Comparison of ENCODE assay signal across 1 cellular context in the genomic region with DNA sequence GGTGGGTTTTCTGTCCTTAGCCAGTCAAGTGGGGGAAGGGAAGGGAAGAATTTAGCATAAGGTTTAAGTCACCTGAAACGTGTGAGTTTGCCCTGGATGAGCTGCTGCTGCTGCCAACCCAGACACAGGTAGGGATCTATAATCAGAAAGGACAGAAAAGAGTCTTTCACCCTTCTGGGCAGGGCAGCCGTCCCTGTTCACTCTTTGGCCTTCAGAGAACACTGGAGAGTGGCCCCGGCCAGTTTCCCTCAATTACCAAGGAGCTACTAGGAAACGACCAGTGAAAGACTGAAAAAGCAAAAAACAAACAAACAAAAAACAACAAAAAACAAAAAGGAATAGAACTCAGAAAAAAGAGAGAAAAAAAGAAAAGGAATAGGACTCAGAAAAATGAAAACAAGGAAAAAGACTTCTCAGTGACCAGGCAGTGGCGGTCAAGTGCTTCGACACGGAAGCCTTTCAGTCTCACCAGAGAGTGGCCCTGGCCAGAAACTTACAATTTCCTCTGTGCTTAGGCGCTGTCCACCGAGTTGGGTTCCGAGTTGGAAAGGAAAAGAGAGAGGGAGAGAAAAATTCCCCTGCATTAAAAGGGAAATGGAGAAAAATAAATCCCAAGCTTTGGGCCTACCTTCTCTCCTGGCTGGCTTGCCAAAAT.
A peak's percentile ranks its signal among the peaks of the same experiment; 100 is the strongest.
TF ChIP-seq lines count a peak whose summit lies in the region.

No MANE protein-coding gene starts in this region.

TF ChIP-seq in GM12878, 131 proteins besides CTCF, POLR2A, EP300 and RAD21:
- TF ChIP-seq, protein P1, sequence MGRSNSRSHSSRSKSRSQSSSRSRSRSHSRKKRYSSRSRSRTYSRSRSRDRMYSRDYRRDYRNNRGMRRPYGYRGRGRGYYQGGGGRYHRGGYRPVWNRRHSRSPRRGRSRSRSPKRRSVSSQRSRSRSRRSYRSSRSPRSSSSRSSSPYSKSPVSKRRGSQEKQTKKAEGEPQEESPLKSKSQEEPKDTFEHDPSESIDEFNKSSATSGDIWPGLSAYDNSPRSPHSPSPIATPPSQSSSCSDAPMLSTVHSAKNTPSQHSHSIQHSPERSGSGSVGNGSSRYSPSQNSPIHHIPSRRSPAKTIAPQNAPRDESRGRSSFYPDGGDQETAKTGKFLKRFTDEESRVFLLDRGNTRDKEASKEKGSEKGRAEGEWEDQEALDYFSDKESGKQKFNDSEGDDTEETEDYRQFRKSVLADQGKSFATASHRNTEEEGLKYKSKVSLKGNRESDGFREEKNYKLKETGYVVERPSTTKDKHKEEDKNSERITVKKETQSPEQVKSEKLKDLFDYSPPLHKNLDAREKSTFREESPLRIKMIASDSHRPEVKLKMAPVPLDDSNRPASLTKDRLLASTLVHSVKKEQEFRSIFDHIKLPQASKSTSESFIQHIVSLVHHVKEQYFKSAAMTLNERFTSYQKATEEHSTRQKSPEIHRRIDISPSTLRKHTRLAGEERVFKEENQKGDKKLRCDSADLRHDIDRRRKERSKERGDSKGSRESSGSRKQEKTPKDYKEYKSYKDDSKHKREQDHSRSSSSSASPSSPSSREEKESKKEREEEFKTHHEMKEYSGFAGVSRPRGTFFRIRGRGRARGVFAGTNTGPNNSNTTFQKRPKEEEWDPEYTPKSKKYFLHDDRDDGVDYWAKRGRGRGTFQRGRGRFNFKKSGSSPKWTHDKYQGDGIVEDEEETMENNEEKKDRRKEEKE (IDR thresholded peaks at IDR 0.05), result no peak
- no peak for TF ChIP-seq ZSCAN29 (IDR thresholded peaks at IDR 0.05)
- TF ChIP-seq, protein P2, sequence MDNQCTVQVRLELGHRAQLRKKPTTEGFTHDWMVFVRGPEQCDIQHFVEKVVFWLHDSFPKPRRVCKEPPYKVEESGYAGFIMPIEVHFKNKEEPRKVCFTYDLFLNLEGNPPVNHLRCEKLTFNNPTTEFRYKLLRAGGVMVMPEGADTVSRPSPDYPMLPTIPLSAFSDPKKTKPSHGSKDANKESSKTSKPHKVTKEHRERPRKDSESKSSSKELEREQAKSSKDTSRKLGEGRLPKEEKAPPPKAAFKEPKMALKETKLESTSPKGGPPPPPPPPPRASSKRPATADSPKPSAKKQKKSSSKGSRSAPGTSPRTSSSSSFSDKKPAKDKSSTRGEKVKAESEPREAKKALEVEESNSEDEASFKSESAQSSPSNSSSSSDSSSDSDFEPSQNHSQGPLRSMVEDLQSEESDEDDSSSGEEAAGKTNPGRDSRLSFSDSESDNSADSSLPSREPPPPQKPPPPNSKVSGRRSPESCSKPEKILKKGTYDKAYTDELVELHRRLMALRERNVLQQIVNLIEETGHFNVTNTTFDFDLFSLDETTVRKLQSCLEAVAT (IDR thresholded peaks at IDR 0.05), result peak; percentile 38; the same call in 1 of the 2 replicates
